Comparison of ENCODE assay signal across 25 cellular contexts in genomic region chr12:131617179-131617578, GRCh38.
"Had no signal": no experiment of that assay in that cellular context is flagged by ENCODE, and none has a peak within 500 bp of the region (broad histone marks: within the 10 kb centered on the region; RNA-seq: fewer than 3 reads in every experiment).

No MANE protein-coding gene starts in this region.

- ATAC-seq: activated CD4-positive, alpha-beta T cell treated with anti-CD3 and anti-CD28 coated beads for 36 hours; activated CD8-positive, alpha-beta memory T cell treated with anti-CD3 and anti-CD28 coated beads, Interleukin-2, amount 10 ng/mL, durations not matched to agents 7 days and 5 days; activated CD8-positive, alpha-beta T cell treated with anti-CD3 and anti-CD28 coated beads, Interleukin-2, amount 10 ng/mL, durations not matched to agents 7 days and 5 days; activated naive CD8-positive, alpha-beta T cell treated with anti-CD3 and anti-CD28 coated beads, Interleukin-2, amount 50 U/mL, for 24 hours; body of pancreas; esophagus mucosa had no signal

- DNase-seq: activated CD4-positive, alpha-beta memory T cell treated with anti-CD3 and anti-CD28 coated beads for 36 hours; activated CD4-positive, alpha-beta T cell treated with anti-CD3 and anti-CD28 coated beads for 36 hours; activated CD4-positive, alpha-beta T cell treated with anti-CD3 and anti-CD28 coated beads, Interleukin-2, amount 10 ng/mL, durations not matched to agents 24 days and 14 days; activated CD4-positive, CD25-positive, alpha-beta regulatory T cell; activated CD4-positive, CD25-positive, alpha-beta regulatory T cell treated with anti-CD3 and anti-CD28 coated beads, Interleukin-2, amount 50 U/mL, for 72 hours; activated CD8-positive, alpha-beta memory T cell treated with anti-CD3 and anti-CD28 coated beads, Interleukin-2, amount 10 ng/mL, durations not matched to agents 7 days and 5 days; activated CD8-positive, alpha-beta memory T cell treated with anti-CD3 and anti-CD28 coated beads, Interleukin-2, amount 50 U/mL, for 4 hours; activated CD8-positive, alpha-beta T cell treated with anti-CD3 and anti-CD28 coated beads, Interleukin-2, amount 10 ng/mL, durations not matched to agents 7 days and 5 days; activated effector memory CD4-positive, alpha-beta T cell treated with anti-CD3 and anti-CD28 coated beads, Interleukin-2, amount 50 U/mL, for 16 hours; activated naive CD4-positive, alpha-beta T cell treated with anti-CD3 and anti-CD28 coated beads for 36 hours; activated naive CD8-positive, alpha-beta T cell treated with anti-CD3 and anti-CD28 coated beads for 36 hours; activated naive CD8-positive, alpha-beta T cell treated with anti-CD3 and anti-CD28 coated beads, Interleukin-2, amount 50 U/mL, for 24 hours; activated T-cell treated with anti-CD3 and anti-CD28 coated beads, Interleukin-2, amount 50 U/mL, for 1 hour; activated T-cell treated with anti-CD3 and anti-CD28 coated beads, Interleukin-2, amount 50 U/mL, for 48 hours; adrenal gland; amygdala; aorta; body of pancreas; colonic mucosa; effector memory CD4-positive, alpha-beta T cell; endodermal cell; foreskin fibroblast; T-helper 2 cell had no signal

- H3K27ac ChIP-seq: adrenal gland, body of pancreas, colonic mucosa had no signal

- H3K4me1 ChIP-seq: adrenal gland, body of pancreas, colonic mucosa had no signal

- H3K36me3 ChIP-seq: adrenal gland, colonic mucosa had no signal

- H3K9me3 ChIP-seq: adrenal gland, body of pancreas, colonic mucosa had no signal

- H3K27me3 ChIP-seq: adrenal gland, colonic mucosa had no signal

- H3K4me3 ChIP-seq: adrenal gland, body of pancreas, colonic mucosa had no signal

- FAIRE-seq: frontal cortex had no signal
